In the genomic region with DNA sequence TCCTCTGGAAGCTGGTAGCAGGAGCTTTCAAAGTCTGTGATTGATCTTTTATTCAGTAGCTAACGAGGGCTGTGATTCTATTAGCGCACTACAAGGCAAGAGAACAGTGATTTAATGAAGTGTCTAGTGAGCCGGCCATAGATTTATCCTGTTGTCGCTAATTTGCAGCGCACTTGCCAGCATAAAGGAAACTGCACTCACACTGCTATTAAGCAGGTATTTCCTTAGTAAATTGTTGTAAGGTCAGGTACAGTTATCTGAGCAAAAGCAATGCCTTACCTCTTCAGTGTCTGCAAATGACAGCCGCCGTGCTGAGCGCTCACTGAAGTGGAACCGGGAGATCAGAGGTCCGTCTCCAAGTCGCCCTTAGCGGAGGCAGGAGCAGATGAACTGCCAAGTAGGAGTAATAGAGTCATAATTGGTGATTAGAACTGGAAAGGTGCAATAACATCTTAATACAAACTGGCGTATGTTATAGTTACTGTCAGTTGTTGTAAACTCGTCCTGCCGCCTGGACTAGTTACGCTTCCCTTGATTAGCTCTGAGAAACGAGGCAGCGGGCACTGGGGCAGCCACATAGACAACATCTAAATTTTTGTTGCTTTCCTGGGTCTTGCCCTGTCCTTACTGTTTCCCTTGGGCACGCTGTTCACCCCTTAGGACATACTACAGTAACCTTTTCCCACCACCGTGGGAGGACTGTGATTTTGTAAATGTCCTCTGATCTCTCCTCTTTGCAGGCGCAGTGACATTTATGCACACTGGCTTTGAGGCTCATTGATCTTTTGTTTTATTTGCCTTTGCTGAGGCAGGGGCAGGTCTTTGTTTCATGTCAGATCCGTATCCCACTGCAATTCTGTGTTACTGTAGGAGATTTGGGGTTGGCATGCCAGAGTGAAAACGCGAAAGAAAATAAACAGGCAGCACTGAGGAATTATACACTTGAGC, we compare ENCODE assay signal across 1 cellular context.
TF ChIP-seq lines count a peak whose summit lies in the region.

No MANE protein-coding gene starts in this region.

TF ChIP-seq in HepG2, 621 proteins besides CTCF, POLR2A, EP300 and RAD21 (continued from another document and continues in another):
- TF ChIP-seq, protein P1, sequence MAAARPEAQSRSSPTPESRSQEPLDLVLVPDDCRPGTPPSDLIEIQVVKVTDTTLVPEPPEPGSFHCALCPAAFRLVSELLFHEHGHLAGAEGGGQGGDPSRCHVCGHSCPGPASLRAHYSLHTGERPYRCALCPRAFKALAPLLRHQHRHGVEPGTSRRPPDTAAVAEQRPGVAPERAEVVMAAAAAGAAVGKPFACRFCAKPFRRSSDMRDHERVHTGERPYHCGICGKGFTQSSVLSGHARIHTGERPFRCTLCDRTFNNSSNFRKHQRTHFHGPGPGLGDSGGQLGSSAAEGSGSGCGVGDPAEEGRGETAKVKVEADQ (CRISPR knock-in tag; IDR thresholded peaks at IDR 0.05; ENCODE audit: borderline replicate concordance), result peak; percentile 62; the same call in 1 of the 2 replicates
- TF ChIP-seq, protein P2, sequence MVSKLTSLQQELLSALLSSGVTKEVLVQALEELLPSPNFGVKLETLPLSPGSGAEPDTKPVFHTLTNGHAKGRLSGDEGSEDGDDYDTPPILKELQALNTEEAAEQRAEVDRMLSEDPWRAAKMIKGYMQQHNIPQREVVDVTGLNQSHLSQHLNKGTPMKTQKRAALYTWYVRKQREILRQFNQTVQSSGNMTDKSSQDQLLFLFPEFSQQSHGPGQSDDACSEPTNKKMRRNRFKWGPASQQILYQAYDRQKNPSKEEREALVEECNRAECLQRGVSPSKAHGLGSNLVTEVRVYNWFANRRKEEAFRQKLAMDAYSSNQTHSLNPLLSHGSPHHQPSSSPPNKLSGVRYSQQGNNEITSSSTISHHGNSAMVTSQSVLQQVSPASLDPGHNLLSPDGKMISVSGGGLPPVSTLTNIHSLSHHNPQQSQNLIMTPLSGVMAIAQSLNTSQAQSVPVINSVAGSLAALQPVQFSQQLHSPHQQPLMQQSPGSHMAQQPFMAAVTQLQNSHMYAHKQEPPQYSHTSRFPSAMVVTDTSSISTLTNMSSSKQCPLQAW (CRISPR knock-in tag; IDR thresholded peaks at IDR 0.05), result 0 out of 2 replicates have a peak, but pooled peaks have one; percentile 24
- no peak for TF ChIP-seq ZNF124 (CRISPR knock-in tag; IDR thresholded peaks at IDR 0.05)
- peak; percentile 69; the same call in 1 of the 2 replicates for TF ChIP-seq ONECUT2 (CRISPR knock-in tag; IDR thresholded peaks at IDR 0.05)
- TF ChIP-seq, protein P3, sequence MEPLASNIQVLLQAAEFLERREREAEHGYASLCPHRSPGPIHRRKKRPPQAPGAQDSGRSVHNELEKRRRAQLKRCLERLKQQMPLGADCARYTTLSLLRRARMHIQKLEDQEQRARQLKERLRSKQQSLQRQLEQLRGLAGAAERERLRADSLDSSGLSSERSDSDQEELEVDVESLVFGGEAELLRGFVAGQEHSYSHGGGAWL (CRISPR knock-in tag; IDR thresholded peaks at IDR 0.05), result no peak
- TF ChIP-seq ZBTB7B (CRISPR knock-in tag; IDR thresholded peaks at IDR 0.05), result 0 out of 2 replicates have a peak, but pooled peaks have one; percentile 8
- peak; percentile 26; the same call in 1 of the 2 replicates for TF ChIP-seq ETV5 (CRISPR knock-in tag; IDR thresholded peaks at IDR 0.05; ENCODE audit: borderline replicate concordance)
- TF ChIP-seq, protein P4, sequence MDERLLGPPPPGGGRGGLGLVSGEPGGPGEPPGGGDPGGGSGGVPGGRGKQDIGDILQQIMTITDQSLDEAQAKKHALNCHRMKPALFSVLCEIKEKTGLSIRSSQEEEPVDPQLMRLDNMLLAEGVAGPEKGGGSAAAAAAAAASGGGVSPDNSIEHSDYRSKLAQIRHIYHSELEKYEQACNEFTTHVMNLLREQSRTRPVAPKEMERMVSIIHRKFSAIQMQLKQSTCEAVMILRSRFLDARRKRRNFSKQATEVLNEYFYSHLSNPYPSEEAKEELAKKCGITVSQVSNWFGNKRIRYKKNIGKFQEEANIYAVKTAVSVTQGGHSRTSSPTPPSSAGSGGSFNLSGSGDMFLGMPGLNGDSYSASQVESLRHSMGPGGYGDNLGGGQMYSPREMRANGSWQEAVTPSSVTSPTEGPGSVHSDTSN (CRISPR knock-in tag; IDR thresholded peaks at IDR 0.05), result no peak
- TF ChIP-seq, protein P5, sequence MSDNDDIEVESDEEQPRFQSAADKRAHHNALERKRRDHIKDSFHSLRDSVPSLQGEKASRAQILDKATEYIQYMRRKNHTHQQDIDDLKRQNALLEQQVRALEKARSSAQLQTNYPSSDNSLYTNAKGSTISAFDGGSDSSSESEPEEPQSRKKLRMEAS (IDR thresholded peaks at IDR 0.05), result peak; percentile 33; the same call in 1 of the 2 replicates
- 0 out of 2 replicates have a peak, but pooled peaks have one; percentile 50 for TF ChIP-seq ZNF44 (CRISPR knock-in tag; IDR thresholded peaks at IDR 0.05)
- peak; percentile 45; the same call in 1 of the 2 replicates for TF ChIP-seq TARDBP (CRISPR knock-in tag; IDR thresholded peaks at IDR 0.05)
- TF ChIP-seq ISL2 (CRISPR knock-in tag; IDR thresholded peaks at IDR 0.05), result 0 out of 2 replicates have a peak, but pooled peaks have one; percentile 35
- 0 out of 2 replicates have a peak, but pooled peaks have one; percentile 48 for TF ChIP-seq ZNF337 (CRISPR knock-in tag; IDR thresholded peaks at IDR 0.05; ENCODE audit: borderline replicate concordance, low read depth)
- peak; percentile 73; the same call in 1 of the 2 replicates for TF ChIP-seq REPIN1 (CRISPR knock-in tag; IDR thresholded peaks at IDR 0.05; ENCODE audit: borderline replicate concordance, low read depth)
- TF ChIP-seq ZNF292 (CRISPR knock-in tag; IDR thresholded peaks at IDR 0.05; ENCODE audit: borderline replicate concordance, low read depth), result peak; percentile 71; the same call in 1 of the 2 replicates
- peak; percentile 82 for TF ChIP-seq SALL1 (CRISPR knock-in tag; IDR thresholded peaks at IDR 0.05)
- no peak for TF ChIP-seq U2AF1 (optimal IDR thresholded peaks at IDR 0.05; ENCODE audit: low read depth, low read length)
- 0 out of 2 replicates have a peak, but pooled peaks have one; percentile 19 for TF ChIP-seq FOXJ3 (CRISPR knock-in tag; IDR thresholded peaks at IDR 0.05; ENCODE audit: borderline replicate concordance)
- TF ChIP-seq BORCS8-MEF2B (CRISPR knock-in tag; IDR thresholded peaks at IDR 0.05), result peak; percentile 77
- TF ChIP-seq ZMYM4 (CRISPR knock-in tag; IDR thresholded peaks at IDR 0.05), result 0 out of 2 replicates have a peak, but pooled peaks have one; percentile 38
- TF ChIP-seq ZNF501 (CRISPR knock-in tag; IDR thresholded peaks at IDR 0.05), result peak; percentile 32; the same call in 1 of the 2 replicates
- TF ChIP-seq ZNF331 (CRISPR knock-in tag; IDR thresholded peaks at IDR 0.05), result peak; percentile 42; the same call in 1 of the 2 replicates
- TF ChIP-seq, protein P6, sequence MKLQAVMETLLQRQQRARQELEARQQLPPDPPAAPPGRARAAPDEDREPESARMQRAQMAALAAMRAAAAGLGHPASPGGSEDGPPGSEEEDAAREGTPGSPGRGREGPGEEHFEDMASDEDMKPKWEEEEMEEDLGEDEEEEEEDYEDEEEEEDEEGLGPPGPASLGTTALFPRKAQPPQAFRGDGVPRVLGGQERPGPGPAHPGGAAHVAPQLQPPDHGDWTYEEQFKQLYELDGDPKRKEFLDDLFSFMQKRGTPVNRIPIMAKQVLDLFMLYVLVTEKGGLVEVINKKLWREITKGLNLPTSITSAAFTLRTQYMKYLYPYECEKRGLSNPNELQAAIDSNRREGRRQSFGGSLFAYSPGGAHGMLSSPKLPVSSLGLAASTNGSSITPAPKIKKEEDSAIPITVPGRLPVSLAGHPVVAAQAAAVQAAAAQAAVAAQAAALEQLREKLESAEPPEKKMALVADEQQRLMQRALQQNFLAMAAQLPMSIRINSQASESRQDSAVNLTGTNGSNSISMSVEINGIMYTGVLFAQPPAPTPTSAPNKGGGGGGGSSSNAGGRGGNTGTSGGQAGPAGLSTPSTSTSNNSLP (IDR thresholded peaks at IDR 0.05; ENCODE audit: low read depth, low read length), result peak; percentile 43; the same call in 1 of the 2 replicates
- TF ChIP-seq, protein P7, sequence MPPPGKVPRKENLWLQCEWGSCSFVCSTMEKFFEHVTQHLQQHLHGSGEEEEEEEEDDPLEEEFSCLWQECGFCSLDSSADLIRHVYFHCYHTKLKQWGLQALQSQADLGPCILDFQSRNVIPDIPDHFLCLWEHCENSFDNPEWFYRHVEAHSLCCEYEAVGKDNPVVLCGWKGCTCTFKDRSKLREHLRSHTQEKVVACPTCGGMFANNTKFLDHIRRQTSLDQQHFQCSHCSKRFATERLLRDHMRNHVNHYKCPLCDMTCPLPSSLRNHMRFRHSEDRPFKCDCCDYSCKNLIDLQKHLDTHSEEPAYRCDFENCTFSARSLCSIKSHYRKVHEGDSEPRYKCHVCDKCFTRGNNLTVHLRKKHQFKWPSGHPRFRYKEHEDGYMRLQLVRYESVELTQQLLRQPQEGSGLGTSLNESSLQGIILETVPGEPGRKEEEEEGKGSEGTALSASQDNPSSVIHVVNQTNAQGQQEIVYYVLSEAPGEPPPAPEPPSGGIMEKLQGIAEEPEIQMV (CRISPR knock-in tag; IDR thresholded peaks at IDR 0.05; ENCODE audit: low read depth), result peak; percentile 63; the same call in 1 of the 2 replicates
- 0 out of 2 replicates have a peak, but pooled peaks have one; percentile 54 for TF ChIP-seq SNAPC2 (CRISPR knock-in tag; IDR thresholded peaks at IDR 0.05)
- TF ChIP-seq HNF4A (CRISPR knock-in tag; IDR thresholded peaks at IDR 0.05), result peak; percentile 56
- TF ChIP-seq EHMT2 (IDR thresholded peaks at IDR 0.05; ENCODE audit: borderline replicate concordance, low read depth, low read length), result no peak
- 0 out of 2 replicates have a peak, but pooled peaks have one; percentile 42 for TF ChIP-seq ZNF430 (CRISPR knock-in tag; IDR thresholded peaks at IDR 0.05)
- TF ChIP-seq SOX5 (CRISPR knock-in tag; IDR thresholded peaks at IDR 0.05; ENCODE audit: borderline replicate concordance), result peak; percentile 20; the same call in 1 of the 2 replicates
- TF ChIP-seq ZNF678 (CRISPR knock-in tag; IDR thresholded peaks at IDR 0.05), result no peak
- 0 out of 2 replicates have a peak, but pooled peaks have one; percentile 49 for TF ChIP-seq PHF21A (CRISPR knock-in tag; IDR thresholded peaks at IDR 0.05)
- no peak for TF ChIP-seq ZBTB3 (CRISPR knock-in tag; IDR thresholded peaks at IDR 0.05; ENCODE audit: borderline replicate concordance, low read depth)
- no peak for TF ChIP-seq SRSF1 (optimal IDR thresholded peaks at IDR 0.05; ENCODE audit: low read depth, low read length)
- TF ChIP-seq SOX6 (IDR thresholded peaks at IDR 0.05), result no peak
- TF ChIP-seq SOX6 (CRISPR knock-in tag; IDR thresholded peaks at IDR 0.05), result peak; percentile 77
- TF ChIP-seq SRY (CRISPR knock-in tag; IDR thresholded peaks at IDR 0.05), result no peak
- TF ChIP-seq, protein P8, sequence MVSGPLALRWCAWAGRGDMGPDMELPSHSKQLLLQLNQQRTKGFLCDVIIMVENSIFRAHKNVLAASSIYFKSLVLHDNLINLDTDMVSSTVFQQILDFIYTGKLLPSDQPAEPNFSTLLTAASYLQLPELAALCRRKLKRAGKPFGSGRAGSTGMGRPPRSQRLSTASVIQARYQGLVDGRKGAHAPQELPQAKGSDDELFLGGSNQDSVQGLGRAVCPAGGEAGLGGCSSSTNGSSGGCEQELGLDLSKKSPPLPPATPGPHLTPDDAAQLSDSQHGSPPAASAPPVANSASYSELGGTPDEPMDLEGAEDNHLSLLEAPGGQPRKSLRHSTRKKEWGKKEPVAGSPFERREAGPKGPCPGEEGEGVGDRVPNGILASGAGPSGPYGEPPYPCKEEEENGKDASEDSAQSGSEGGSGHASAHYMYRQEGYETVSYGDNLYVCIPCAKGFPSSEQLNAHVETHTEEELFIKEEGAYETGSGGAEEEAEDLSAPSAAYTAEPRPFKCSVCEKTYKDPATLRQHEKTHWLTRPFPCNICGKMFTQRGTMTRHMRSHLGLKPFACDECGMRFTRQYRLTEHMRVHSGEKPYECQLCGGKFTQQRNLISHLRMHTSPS (CRISPR knock-in tag; IDR thresholded peaks at IDR 0.05; ENCODE audit: low read depth), result no peak
- TF ChIP-seq FOXP1 (IDR thresholded peaks at IDR 0.05), result no peak
- peak; percentile 43; the same call in 1 of the 2 replicates for TF ChIP-seq FOXP1 (CRISPR knock-in tag; IDR thresholded peaks at IDR 0.05)
- TF ChIP-seq, protein P9, sequence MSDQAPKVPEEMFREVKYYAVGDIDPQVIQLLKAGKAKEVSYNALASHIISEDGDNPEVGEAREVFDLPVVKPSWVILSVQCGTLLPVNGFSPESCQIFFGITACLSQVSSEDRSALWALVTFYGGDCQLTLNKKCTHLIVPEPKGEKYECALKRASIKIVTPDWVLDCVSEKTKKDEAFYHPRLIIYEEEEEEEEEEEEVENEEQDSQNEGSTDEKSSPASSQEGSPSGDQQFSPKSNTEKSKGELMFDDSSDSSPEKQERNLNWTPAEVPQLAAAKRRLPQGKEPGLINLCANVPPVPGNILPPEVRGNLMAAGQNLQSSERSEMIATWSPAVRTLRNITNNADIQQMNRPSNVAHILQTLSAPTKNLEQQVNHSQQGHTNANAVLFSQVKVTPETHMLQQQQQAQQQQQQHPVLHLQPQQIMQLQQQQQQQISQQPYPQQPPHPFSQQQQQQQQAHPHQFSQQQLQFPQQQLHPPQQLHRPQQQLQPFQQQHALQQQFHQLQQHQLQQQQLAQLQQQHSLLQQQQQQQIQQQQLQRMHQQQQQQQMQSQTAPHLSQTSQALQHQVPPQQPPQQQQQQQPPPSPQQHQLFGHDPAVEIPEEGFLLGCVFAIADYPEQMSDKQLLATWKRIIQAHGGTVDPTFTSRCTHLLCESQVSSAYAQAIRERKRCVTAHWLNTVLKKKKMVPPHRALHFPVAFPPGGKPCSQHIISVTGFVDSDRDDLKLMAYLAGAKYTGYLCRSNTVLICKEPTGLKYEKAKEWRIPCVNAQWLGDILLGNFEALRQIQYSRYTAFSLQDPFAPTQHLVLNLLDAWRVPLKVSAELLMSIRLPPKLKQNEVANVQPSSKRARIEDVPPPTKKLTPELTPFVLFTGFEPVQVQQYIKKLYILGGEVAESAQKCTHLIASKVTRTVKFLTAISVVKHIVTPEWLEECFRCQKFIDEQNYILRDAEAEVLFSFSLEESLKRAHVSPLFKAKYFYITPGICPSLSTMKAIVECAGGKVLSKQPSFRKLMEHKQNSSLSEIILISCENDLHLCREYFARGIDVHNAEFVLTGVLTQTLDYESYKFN (CRISPR knock-in tag; conservative IDR thresholded peaks at IDR 0.05), result peak; percentile 83
- TF ChIP-seq HOXA3 (CRISPR knock-in tag; IDR thresholded peaks at IDR 0.05), result peak; percentile 52; the same call in 1 of the 2 replicates
- TF ChIP-seq ZFP36L1 (CRISPR knock-in tag; IDR thresholded peaks at IDR 0.05), result no peak
- no peak for TF ChIP-seq LCORL (IDR thresholded peaks at IDR 0.05)
- TF ChIP-seq LCORL (CRISPR knock-in tag; IDR thresholded peaks at IDR 0.05), result 0 out of 2 replicates have a peak, but pooled peaks have one; percentile 27
- TF ChIP-seq ZNF136 (CRISPR knock-in tag; IDR thresholded peaks at IDR 0.05; ENCODE audit: low read depth), result 0 out of 2 replicates have a peak, but pooled peaks have one; percentile 46
- TF ChIP-seq, protein P10, sequence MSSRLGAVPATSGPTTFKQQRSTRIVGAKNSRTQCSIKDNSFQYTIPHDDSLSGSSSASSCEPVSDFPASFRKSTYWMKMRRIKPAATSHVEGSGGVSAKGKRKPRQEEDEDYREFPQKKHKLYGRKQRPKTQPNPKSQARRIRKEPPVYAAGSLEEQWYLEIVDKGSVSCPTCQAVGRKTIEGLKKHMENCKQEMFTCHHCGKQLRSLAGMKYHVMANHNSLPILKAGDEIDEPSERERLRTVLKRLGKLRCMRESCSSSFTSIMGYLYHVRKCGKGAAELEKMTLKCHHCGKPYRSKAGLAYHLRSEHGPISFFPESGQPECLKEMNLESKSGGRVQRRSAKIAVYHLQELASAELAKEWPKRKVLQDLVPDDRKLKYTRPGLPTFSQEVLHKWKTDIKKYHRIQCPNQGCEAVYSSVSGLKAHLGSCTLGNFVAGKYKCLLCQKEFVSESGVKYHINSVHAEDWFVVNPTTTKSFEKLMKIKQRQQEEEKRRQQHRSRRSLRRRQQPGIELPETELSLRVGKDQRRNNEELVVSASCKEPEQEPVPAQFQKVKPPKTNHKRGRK (CRISPR knock-in tag; IDR thresholded peaks at IDR 0.05), result no peak
